Comparison of ENCODE assay signal across 11 cellular contexts in the genomic region with DNA sequence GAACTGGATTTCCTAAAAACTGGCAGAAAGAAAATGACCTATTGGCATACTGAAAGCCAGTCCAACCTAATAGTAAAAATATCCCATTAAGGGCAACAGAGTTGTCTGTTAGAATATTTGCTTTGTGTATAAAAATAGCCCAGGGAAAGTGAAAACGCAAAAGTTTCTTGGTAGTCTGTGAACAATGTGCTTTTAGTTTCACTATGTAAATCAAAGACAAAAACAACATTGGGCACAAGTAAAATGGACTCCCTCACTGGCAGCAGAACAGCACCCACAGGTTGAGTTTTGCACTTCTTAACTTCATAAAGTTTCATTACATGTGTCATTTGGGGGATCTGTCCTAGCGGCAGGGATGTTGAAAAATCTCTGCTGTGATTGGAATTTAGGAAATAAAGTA. TPM values are rescaled to one million over a fixed set of nuclear protein-coding genes. Genes with fewer than 3 reads are reported as not detected.
DNase-seq lines count a peak whose midpoint lies in the region; ATAC-seq and TF ChIP-seq lines count a peak whose summit lies in the region.
"Had no signal": no experiment of that assay in that cellular context is flagged by ENCODE, and none has a peak within 500 bp of the region (broad histone marks: within the 10 kb centered on the region; RNA-seq: fewer than 3 reads in every experiment).

No MANE protein-coding gene starts in this region.

- no peaks in the 10 kb centered on the region for H3K9me3 Mint-ChIP-seq in mesothelial cell of epicardium

- no peaks in the 10 kb centered on the region for H3K36me3 Mint-ChIP-seq in mesothelial cell of epicardium

- ATAC-seq in GM18870 (IDR thresholded peaks at IDR 0.05; ENCODE audit: unreplicated experiment) = peak; percentile 98
- ATAC-seq in GM21576 (IDR thresholded peaks at IDR 0.05; ENCODE audit: unreplicated experiment) = peak; percentile 96
- ATAC-seq in HG03280 (IDR thresholded peaks at IDR 0.05; ENCODE audit: unreplicated experiment) = peak; percentile 94

- peaks cover 8% of the 10 kb centered on the region for H3K27me3 Mint-ChIP-seq in mesothelial cell of epicardium (ENCODE audit: low read depth)

- no peak overlapping the region for H3K4me3 Mint-ChIP-seq in mesothelial cell of epicardium

- peak overlapping the region; percentile 13 for H3K27ac Mint-ChIP-seq in mesothelial cell of epicardium

- H3K4me1 Mint-ChIP-seq in mesothelial cell of epicardium = peaks cover 24% of the 10 kb centered on the region

- no peak for DNase-seq in mesothelial cell of epicardium (ENCODE audit: low spot score in 2 of 2, unreplicated experiment in 2 of 2)
- no peak for DNase-seq in effector CD8-positive, alpha-beta T cell (lab: John Stamatoyannopoulos, UW)
- no peak for DNase-seq in activated effector memory CD4-positive, alpha-beta T cell treated with Interleukin-2 at 50 U/mL for 16 hours
- DNase-seq in dermis blood vessel endothelial cell = no peak
- DNase-seq: anterior cingulate cortex; GF-D8; stimulated activated CD4-positive, alpha-beta T cell treated with anti-CD3 and anti-CD28 coated beads, Interleukin-4, amount 100 ng/mL, for 1 hour had no signal

- no peak for TF ChIP-seq CTCF in mesothelial cell of epicardium (IDR thresholded peaks at IDR 0.05; ENCODE audit: unreplicated experiment)

RNA-seq across cellular contexts. Expression of gene FGG, which starts 4.3 kb away (rescaled TPM):
- total RNA-seq in mesothelial cell of epicardium (1.0 to 2.5 TPM (median 1.6 TPM) in 3 replicates), dermis blood vessel endothelial cell (0.19 TPM in 1 of 2 replicates, not detected in the other)
- total RNA-seq: mononuclear cell had no signal

RNA-seq across cellular contexts. Expression of gene FGA, which starts 26.2 kb away (rescaled TPM):
- total RNA-seq in mesothelial cell of epicardium (not detected in 3 replicates), dermis blood vessel endothelial cell (not detected in 2 replicates)
- total RNA-seq: mononuclear cell had no signal

RNA-seq across cellular contexts. Expression of gene FGB, which starts 53.9 kb away (rescaled TPM):
- total RNA-seq in mesothelial cell of epicardium (0.31 to 0.93 TPM (median 0.64 TPM) in 3 replicates), dermis blood vessel endothelial cell (not detected in 2 replicates)
- total RNA-seq: mononuclear cell had no signal
